Comparison of ENCODE assay signal across 1 cellular context in the genomic region with DNA sequence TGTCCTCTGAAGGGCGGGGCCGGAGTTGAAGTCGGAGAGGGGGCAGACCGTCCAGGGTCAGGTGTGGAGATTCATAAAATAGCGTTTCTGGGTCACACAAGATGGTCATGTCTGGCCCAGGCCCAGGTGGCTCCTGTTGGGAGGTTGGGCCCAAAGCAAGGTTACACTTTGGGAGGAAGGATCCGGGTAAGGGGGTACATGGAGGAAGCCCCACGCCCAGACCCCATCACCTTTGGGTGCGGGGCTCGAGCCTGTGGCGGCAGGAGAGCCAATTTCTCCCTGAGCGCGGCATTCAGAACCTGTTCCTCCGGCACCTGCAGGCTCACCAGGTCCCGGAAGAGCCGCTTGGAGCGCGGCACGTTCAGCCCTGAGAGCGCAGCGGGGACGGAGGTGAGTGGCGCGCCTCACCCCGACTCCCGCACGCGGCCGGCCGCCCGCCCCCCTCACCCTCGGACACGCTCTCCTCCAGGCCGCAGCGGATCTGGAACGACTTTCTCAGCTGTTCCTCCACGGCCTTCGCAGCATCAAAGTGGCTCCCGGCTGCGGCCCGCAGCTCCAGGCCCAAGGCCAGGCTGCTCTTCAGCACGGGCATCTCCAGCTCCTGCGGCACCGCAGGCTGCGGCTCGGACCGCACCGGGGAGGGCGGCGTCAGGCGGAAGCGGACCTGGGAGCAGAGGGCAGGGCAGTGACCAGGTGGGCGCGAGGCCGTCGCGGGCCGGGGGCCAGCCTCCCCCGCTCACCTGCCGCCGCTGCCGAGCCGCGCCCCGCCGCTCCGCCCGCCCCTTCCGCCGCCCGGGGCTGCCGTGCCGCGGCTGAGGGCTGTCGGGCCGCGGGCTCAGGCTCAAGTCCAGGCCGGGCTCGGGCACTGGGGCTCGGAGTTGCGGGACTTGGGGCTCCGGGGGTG.
TF ChIP-seq lines count a peak whose summit lies in the region.

No MANE protein-coding gene starts in this region.

TF ChIP-seq in IMR-90, 13 proteins besides CTCF, POLR2A, EP300 and RAD21:
- no peak for TF ChIP-seq USF2 (IDR thresholded peaks at IDR 0.05; ENCODE audit: low read depth, low read length)
- peak; percentile 29; the same call in 1 of the 2 replicates for TF ChIP-seq BHLHE40 (IDR thresholded peaks at IDR 0.05; ENCODE audit: low read depth, low read length)
